12 cellular contexts compared by ENCODE assay signal in genomic region chr4:151429957-151430548, GRCh38. TPM values are rescaled to one million over a fixed set of nuclear protein-coding genes. Genes with fewer than 3 reads are reported as not detected.
DNase-seq lines count a peak whose midpoint lies in the region; ATAC-seq and TF ChIP-seq lines count a peak whose summit lies in the region.
"Had no signal": no experiment of that assay in that cellular context is flagged by ENCODE, and none has a peak within 500 bp of the region (broad histone marks: within the 10 kb centered on the region; RNA-seq: fewer than 3 reads in every experiment).

No MANE protein-coding gene starts in this region.

- peak; percentile 97 for ATAC-seq in GM19351 (IDR thresholded peaks at IDR 0.05; ENCODE audit: unreplicated experiment)
- peak; percentile 77 for ATAC-seq in HG02884 (IDR thresholded peaks at IDR 0.05; ENCODE audit: unreplicated experiment)
- no peak for ATAC-seq in WTC11
- ATAC-seq in HG03097 (IDR thresholded peaks at IDR 0.05; ENCODE audit: low FRiP score, unreplicated experiment): no peak
- ATAC-seq in GM18520 (IDR thresholded peaks at IDR 0.05; ENCODE audit: unreplicated experiment): no peak
- ATAC-seq: natural killer cell had no signal

- H3K36me3 Mint-ChIP-seq in WTC11: peaks cover 3% of the 10 kb centered on the region
- H3K36me3 Mint-ChIP-seq: natural killer cell had no signal

- H3K9me3 Mint-ChIP-seq in WTC11: peaks cover 6% of the 10 kb centered on the region

- peaks cover 77% of the 10 kb centered on the region for H3K4me1 Mint-ChIP-seq in WTC11
- H3K4me1 Mint-ChIP-seq: natural killer cell had no signal

- CTCF ChIA-PET in GM10248 (lab: Yijun Ruan, JAX): interaction anchor here (1.0 to 2.4 kb wide), 4 partner anchors 9 to 32 kb away, joined by 3 to 6 read pairs (median 5); no protein-coding TSS in a partner anchor
- CTCF ChIA-PET in WTC11 (lab: Charles Lee): no interaction called here

- no peaks in the 10 kb centered on the region for H3K27me3 Mint-ChIP-seq in WTC11 (ENCODE audit: low read depth)

- H3K27ac Mint-ChIP-seq in WTC11: peak overlapping the region; percentile 85
- H3K27ac Mint-ChIP-seq: natural killer cell had no signal

- H3K4me3 Mint-ChIP-seq in WTC11: no peak overlapping the region
- H3K4me3 Mint-ChIP-seq: natural killer cell had no signal

- POLR2A ChIA-PET in GM10248 (lab: Yijun Ruan, JAX): no interaction called here
- POLR2A ChIA-PET in WTC11 (lab: Charles Lee): no interaction called here

- TF ChIP-seq CTCF in GM10248 (IDR thresholded peaks at IDR 0.05; ENCODE audit: control extremely low read depth, extremely low read depth, low read depth, missing control alignments) (no peak), WTC11 (IDR thresholded peaks at IDR 0.05) (no peak)

- DNase-seq in GM10248 (ENCODE audit: extremely low spot score) (peak; percentile 21), WTC11 (ENCODE audit: low spot score) (no peak), NOMO-1 treated with dmso at 0.1 percent for 144 hours (lab: John Stamatoyannopoulos, UW; ENCODE audit: unreplicated experiment) (no peak)
- no peak for DNase-seq in stimulated activated naive CD4-positive, alpha-beta T cell (lab: John Stamatoyannopoulos, UW)
- DNase-seq: activated gamma-delta T cell treated with Interleukin-2 at 50 U/mL for 16 hours, DMS79, natural killer cell, NCI-H1694 treated with DMSO at 0.1 percent for 48 hours had no signal

TF ChIP-seq in WTC11, 78 proteins besides CTCF, POLR2A, EP300 and RAD21:
- no peak for TF ChIP-seq NFATC4 (CRISPR knock-in tag; IDR thresholded peaks at IDR 0.05)
- TF ChIP-seq KAT7 (CRISPR knock-in tag; IDR thresholded peaks at IDR 0.05; ENCODE audit: borderline replicate concordance): no peak
- no peak for TF ChIP-seq PRDM15 (CRISPR knock-in tag; IDR thresholded peaks at IDR 0.05)
- TF ChIP-seq MXD4 (CRISPR knock-in tag; IDR thresholded peaks at IDR 0.05; ENCODE audit: borderline replicate concordance): no peak
- no peak for TF ChIP-seq GTF2I (CRISPR knock-in tag; conservative IDR thresholded peaks at IDR 0.05)
- TF ChIP-seq ATF2 (CRISPR knock-in tag; IDR thresholded peaks at IDR 0.05; ENCODE audit: borderline replicate concordance, low read depth): no peak
- no peak for TF ChIP-seq MLX (CRISPR knock-in tag; IDR thresholded peaks at IDR 0.05)

RNA-seq across cellular contexts. Expression of gene FHIP1A, which starts 21.1 kb away (rescaled TPM):
- total RNA-seq in WTC11 (2021): 64.2 to 68.6 TPM (median 67.5 TPM) in 3 replicates

Comparison
In these comparisons a context has a peak if more than half of its experiments do, and no peak if none do; other contexts are left out.
1. ATAC-seq: peak in GM19351 (single experiment) and HG02884 (single experiment); none in WTC11 (single experiment), HG03097 (single experiment) and GM18520 (single experiment).